Comparison of ENCODE assay signal across 18 cellular contexts in genomic region chr6:118932421-118932820, GRCh38.
"Had no signal": no experiment of that assay in that cellular context is flagged by ENCODE, and none has a peak within 500 bp of the region (broad histone marks: within the 10 kb centered on the region; RNA-seq: fewer than 3 reads in every experiment).

No MANE protein-coding gene starts in this region.

- H3K4me1 ChIP-seq: uterus had no signal

- H3K4me3 ChIP-seq: adrenal gland, coronary artery, lung, thyroid gland, uterus had no signal

- H3K27me3 Mint-ChIP-seq: stimulated activated memory B cell treated with anti-CD40 and anti-IgM and Interleukin-4, amounts not matched to agents 10 μg/mL and 1 μg/mL and 100 μg/mL, for 72 hours had no signal

- H3K36me3 ChIP-seq: uterus had no signal

- H3K27ac Mint-ChIP-seq: activated naive CD4-positive, alpha-beta T cell treated with anti-CD3 and anti-CD28 coated beads for 36 hours; activated T-helper 2 cell treated with anti-CD3 and anti-CD28 coated beads, Interferon-gamma antibody, Interleukin-2, Interleukin-4, amounts not matched to agents 10 μg/mL and 5 μg/mL and 100 μg/mL, durations not matched to agents 14 hours and 24 hours and 36 hours; stimulated activated memory B cell treated with anti-CD40 and anti-IgM and Interleukin-4, amounts not matched to agents 10 μg/mL and 1 μg/mL and 100 μg/mL, for 72 hours had no signal

- H3K27ac ChIP-seq: adrenal gland, coronary artery, neutrophil, parathyroid adenoma, thyroid gland, uterus had no signal

- H3K9ac ChIP-seq: parathyroid adenoma had no signal

- H2AFZ ChIP-seq: parathyroid adenoma had no signal

- DNase-seq: activated CD4-positive, alpha-beta T cell treated with anti-CD3 and anti-CD28 coated beads for 1 hour; activated CD4-positive, alpha-beta T cell treated with anti-CD3 and anti-CD28 coated beads, Interleukin-2, amount 50 U/mL, for 4 hours; activated naive CD4-positive, alpha-beta T cell treated with anti-CD3 and anti-CD28 coated beads for 36 hours; adrenal gland; caudate nucleus; foreskin melanocyte; head of caudate nucleus; retina; stimulated activated CD4-positive, alpha-beta T cell treated with anti-CD3 and anti-CD28 coated beads, Interleukin-2, amount 100 ng/mL, for 48 hours; thyroid gland; uterus had no signal

- H3K9me3 ChIP-seq: adrenal gland, neutrophil, thyroid gland, uterus had no signal

- H3K4me3 Mint-ChIP-seq: activated naive CD4-positive, alpha-beta T cell treated with anti-CD3 and anti-CD28 coated beads for 36 hours; stimulated activated memory B cell treated with anti-CD40 and anti-IgM and Interleukin-4, amounts not matched to agents 10 μg/mL and 1 μg/mL and 100 μg/mL, for 72 hours had no signal

- ATAC-seq: stimulated activated memory B cell treated with anti-CD40 and anti-IgM and Interleukin-4, amounts not matched to agents 10 μg/mL and 1 μg/mL and 100 μg/mL, for 72 hours had no signal

- H3K27me3 ChIP-seq: adrenal gland, neutrophil, thyroid gland, uterus had no signal

- FAIRE-seq: endothelial cell of umbilical vein had no signal
